In genomic region chr15:91202510-91202909, GRCh38 we compare ENCODE assay signal across 24 cellular contexts.
"Had no signal": no experiment of that assay in that cellular context is flagged by ENCODE, and none has a peak within 500 bp of the region (broad histone marks: within the 10 kb centered on the region; RNA-seq: fewer than 3 reads in every experiment).

No MANE protein-coding gene starts in this region.

- H3K36me3 ChIP-seq: colonic mucosa, esophagus muscularis mucosa, gastroesophageal sphincter, heart left ventricle, left lung had no signal

- H3K4me2 ChIP-seq: hepatocyte had no signal

- H3K9me3 Mint-ChIP-seq: dendritic cell treated with granulocyte-macrophage colony-stimulating factor and Interleukin-4, amounts not matched to agents 40 ng/mL and 50 ng/mL, for 4 days; effector memory CD8-positive, alpha-beta T cell; memory B cell; naive thymus-derived CD4-positive, alpha-beta T cell had no signal

- H3K4me1 Mint-ChIP-seq: memory B cell had no signal

- H3K79me2 ChIP-seq: hepatocyte had no signal

- ATAC-seq: effector memory CD8-positive, alpha-beta T cell; foreskin keratinocyte; gastroesophageal sphincter; heart left ventricle; left cardiac atrium; left lung; left ventricle myocardium superior; naive thymus-derived CD4-positive, alpha-beta T cell had no signal

- H3K27me3 ChIP-seq: colonic mucosa, foreskin keratinocyte had no signal

- H3K4me1 ChIP-seq: colonic mucosa, esophagus muscularis mucosa, foreskin keratinocyte, gastroesophageal sphincter, left lung had no signal

- H3K27ac ChIP-seq: colonic mucosa, esophagus muscularis mucosa, foreskin keratinocyte, gastroesophageal sphincter, heart left ventricle, hepatocyte, left lung had no signal

- H3K27ac Mint-ChIP-seq: dendritic cell treated with granulocyte-macrophage colony-stimulating factor and Interleukin-4, amounts not matched to agents 40 ng/mL and 50 ng/mL, for 4 days; effector memory CD8-positive, alpha-beta T cell; memory B cell; naive thymus-derived CD4-positive, alpha-beta T cell had no signal

- FAIRE-seq: endothelial cell of umbilical vein, frontal cortex, islet of Langerhans, keratinocyte had no signal

- DNase-seq: colonic mucosa; cortex of kidney; effector CD8-positive, alpha-beta T cell; effector memory CD8-positive, alpha-beta T cell; foreskin keratinocyte; heart left ventricle; hypothalamus; left cardiac atrium; left lung; left ventricle myocardium superior; mammary epithelial cell; mesendoderm; midbrain; naive thymus-derived CD4-positive, alpha-beta T cell had no signal

- H3K9me3 ChIP-seq: colonic mucosa, esophagus muscularis mucosa, gastroesophageal sphincter, heart left ventricle, left lung had no signal

- H2AFZ ChIP-seq: hepatocyte had no signal

- H3K4me3 ChIP-seq: colonic mucosa, esophagus muscularis mucosa, gastroesophageal sphincter, heart left ventricle, hepatocyte, left lung, lung had no signal

- H3K36me3 Mint-ChIP-seq: memory B cell; naive thymus-derived CD4-positive, alpha-beta T cell had no signal

- H3K4me3 Mint-ChIP-seq: dendritic cell treated with granulocyte-macrophage colony-stimulating factor and Interleukin-4, amounts not matched to agents 40 ng/mL and 50 ng/mL, for 4 days; effector memory CD8-positive, alpha-beta T cell; memory B cell; naive thymus-derived CD4-positive, alpha-beta T cell had no signal
